ENCODE assay signal across 8 cellular contexts in genomic region chr3:52317601-52318000, GRCh38.
A peak's percentile ranks its signal among the peaks of the same experiment; 100 is the strongest.
DNase-seq lines count a peak whose midpoint lies in the region; ATAC-seq, FAIRE-seq and TF ChIP-seq lines count a peak whose summit lies in the region.

No MANE protein-coding gene starts in this region.

- H3K4me3 ChIP-seq in astrocyte of the spinal cord (ENCODE audit: low read depth, low read length): peak overlapping the region; percentile 6

- H3K27ac Mint-ChIP-seq in T-helper 1 cell treated with Interleukin-12 subunit alpha and Interleukin-12 subunit beta and Interleukin-4 antibody, amounts not matched to agents 30 μg/mL and 1 μg/mL, for 36 hours: no peak overlapping the region

- in situ Hi-C loops in astrocyte of the spinal cord (cut with HindIII; ENCODE audit: low sequenced_read_pairs): no loop called here

- H3K4me1 Mint-ChIP-seq in T-helper 1 cell treated with Interleukin-12 subunit alpha and Interleukin-12 subunit beta and Interleukin-4 antibody, amounts not matched to agents 30 μg/mL and 1 μg/mL, for 36 hours (ENCODE audit: low read depth): peaks cover 10% of the 10 kb centered on the region

- TF ChIP-seq POLR2A in H54 (IDR thresholded peaks at IDR 0.05; ENCODE audit: low read depth, low read length): no peak

- peak; percentile 23 for DNase-seq in astrocyte of the spinal cord (ENCODE audit: low read depth, low spot score)
- DNase-seq in iPS-NIHi7 (ENCODE audit: extremely low spot score): peak; percentile 99
- DNase-seq in stimulated activated CD4-positive, alpha-beta T cell treated with anti-CD3 and anti-CD28 coated beads, Interleukin-2, amount 100 ng/mL, for 24 hours: peak; percentile 71 to 77
- DNase-seq in H54 (ENCODE audit: insufficient read length, low spot score): no peak
- DNase-seq in RCC 7860 (ENCODE audit: low spot score): no peak

- TF ChIP-seq CTCF in astrocyte of the spinal cord (IDR thresholded peaks at IDR 0.05; ENCODE audit: low read depth, low read length): no peak

- FAIRE-seq in H54 (lab: Jason Lieb, UNC) (no peak), RCC 7860 (lab: Jason Lieb, UNC) (no peak)

- H3K4me3 Mint-ChIP-seq in T-helper 1 cell treated with Interleukin-12 subunit alpha and Interleukin-12 subunit beta and Interleukin-4 antibody, amounts not matched to agents 30 μg/mL and 1 μg/mL, for 36 hours: peak overlapping the region; percentile 51

- peak; percentile 38 for ATAC-seq in GM18909 (IDR thresholded peaks at IDR 0.05; ENCODE audit: poor library complexity, unreplicated experiment)
- no peak for ATAC-seq in HG03565 (IDR thresholded peaks at IDR 0.05; ENCODE audit: unreplicated experiment)

- peaks cover 1% of the 10 kb centered on the region for H3K36me3 Mint-ChIP-seq in T-helper 1 cell treated with Interleukin-12 subunit alpha and Interleukin-12 subunit beta and Interleukin-4 antibody, amounts not matched to agents 30 μg/mL and 1 μg/mL, for 36 hours (ENCODE audit: low read depth)

- no peaks in the 10 kb centered on the region for H3K27me3 Mint-ChIP-seq in T-helper 1 cell treated with Interleukin-12 subunit alpha and Interleukin-12 subunit beta and Interleukin-4 antibody, amounts not matched to agents 30 μg/mL and 1 μg/mL, for 36 hours (ENCODE audit: low read depth)

- H3K9me3 Mint-ChIP-seq in T-helper 1 cell treated with Interleukin-12 subunit alpha and Interleukin-12 subunit beta and Interleukin-4 antibody, amounts not matched to agents 30 μg/mL and 1 μg/mL, for 36 hours: no peaks in the 10 kb centered on the region

Comparison
In these comparisons a context has a peak if more than half of its experiments do, and no peak if none do; other contexts are left out.
1. DNase-seq: peak in astrocyte of the spinal cord (single experiment), iPS-NIHi7 (single experiment) and stimulated activated CD4-positive, alpha-beta T cell treated with anti-CD3 and anti-CD28 coated beads, Interleukin-2, amount 100 ng/mL, for 24 hours (2 of 2); none in H54 (single experiment) and RCC 7860 (single experiment).